Comparison of ENCODE assay signal across 1 cellular context in genomic region chr18:78102135-78102534, GRCh38.
TF ChIP-seq lines count a peak whose summit lies in the region.

No MANE protein-coding gene starts in this region.

TF ChIP-seq in HepG2, 621 proteins besides CTCF, POLR2A, EP300 and RAD21:
- TF ChIP-seq, protein P1, sequence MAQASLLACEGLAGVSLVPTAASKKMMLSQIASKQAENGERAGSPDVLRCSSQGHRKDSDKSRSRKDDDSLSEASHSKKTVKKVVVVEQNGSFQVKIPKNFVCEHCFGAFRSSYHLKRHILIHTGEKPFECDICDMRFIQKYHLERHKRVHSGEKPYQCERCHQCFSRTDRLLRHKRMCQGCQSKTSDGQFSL (CRISPR knock-in tag; IDR thresholded peaks at IDR 0.05) = no peak
- TF ChIP-seq JARID2 (CRISPR knock-in tag; IDR thresholded peaks at IDR 0.05; ENCODE audit: insufficient replicate concordance) (no peak), FOSL2 (CRISPR knock-in tag; IDR thresholded peaks at IDR 0.05) (0 out of 2 replicates have a peak, but pooled peaks have one; percentile 23), NR2F1 (CRISPR knock-in tag; IDR thresholded peaks at IDR 0.05) (no peak), GABPA (IDR thresholded peaks at IDR 0.05; ENCODE audit: low read depth, low read length) (no peak), GABPA (CRISPR knock-in tag; IDR thresholded peaks at IDR 0.05; ENCODE audit: low read depth) (0 out of 2 replicates have a peak, but pooled peaks have one; percentile 13)
